ENCODE assay signal across 29 cellular contexts in the genomic region with DNA sequence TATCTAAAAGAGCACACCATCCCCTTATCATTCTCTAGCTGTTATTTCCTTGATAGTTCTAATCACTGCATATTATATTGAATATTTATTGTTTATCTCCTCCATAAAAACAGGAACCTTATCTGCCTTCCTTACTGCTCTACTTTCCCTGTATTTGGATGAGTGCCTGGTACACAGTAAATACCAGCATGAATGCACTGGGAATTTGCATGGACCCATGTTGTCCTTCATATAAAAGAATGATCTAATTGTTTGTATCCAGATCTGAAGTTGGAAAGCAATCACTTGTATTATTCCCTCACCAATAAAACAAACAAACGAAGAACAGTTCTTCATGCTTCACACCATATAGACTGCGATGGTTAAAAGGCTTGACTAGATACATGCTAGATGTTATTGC.
"Had no signal": no experiment of that assay in that cellular context is flagged by ENCODE, and none has a peak within 500 bp of the region (broad histone marks: within the 10 kb centered on the region; RNA-seq: fewer than 3 reads in every experiment).

No MANE protein-coding gene starts in this region.

- H3K27me3 ChIP-seq: adrenal gland, esophagus muscularis mucosa, foreskin keratinocyte, hepatocyte, pancreas, spleen, uterus had no signal

- H3K27ac ChIP-seq: adrenal gland, esophagus muscularis mucosa, foreskin keratinocyte, hepatocyte, pancreas, spleen, uterus, WERI-Rb-1 had no signal

- H3K9me3 Mint-ChIP-seq: activated naive CD4-positive, alpha-beta T cell treated with anti-CD3 and anti-CD28 coated beads for 36 hours; activated naive CD8-positive, alpha-beta T cell treated with anti-CD3 and anti-CD28 coated beads for 36 hours; activated T-helper 1 cell treated with anti-CD3 and anti-CD28 coated beads, Interleukin-12 subunit alpha, Interleukin-12 subunit beta, Interleukin-2, Interleukin-4 antibody, amounts not matched to agents 30 ng/mL and 10 ng/mL and 1 ng/mL, durations not matched to agents 14 hours and 24 hours and 36 hours; brain; dendritic cell treated with granulocyte-macrophage colony-stimulating factor and Interleukin-4, amounts not matched to agents 40 ng/mL and 50 ng/mL, for 4 days; nephron progenitor cell; type B pancreatic cell had no signal

- H2AFZ ChIP-seq: hepatocyte had no signal

- H3K36me3 ChIP-seq: adrenal gland, esophagus muscularis mucosa, pancreas, uterus, WERI-Rb-1 had no signal

- H3K4me2 ChIP-seq: hepatocyte had no signal

- DNase-seq: activated CD4-positive, alpha-beta T cell treated with anti-CD3 and anti-CD28 coated beads for 48 hours; activated CD4-positive, alpha-beta T cell treated with anti-CD3 and anti-CD28 coated beads, Interleukin-2, amount 50 U/mL, for 48 hours; activated CD8-positive, alpha-beta memory T cell treated with anti-CD3 and anti-CD28 coated beads for 24 hours; activated effector memory CD4-positive, alpha-beta T cell treated with anti-CD3 and anti-CD28 coated beads, Interleukin-2, amount 50 U/mL, for 16 hours; activated naive CD4-positive, alpha-beta T cell treated with anti-CD3 and anti-CD28 coated beads for 36 hours; activated naive CD8-positive, alpha-beta T cell treated with anti-CD3 and anti-CD28 coated beads for 36 hours; adrenal gland; aorta; effector CD4-positive, alpha-beta T cell; foreskin keratinocyte; islet precursor cell; left ventricle myocardium superior; nephron progenitor cell; pancreas; right cardiac atrium; spleen; stimulated activated CD4-positive, alpha-beta T cell treated with anti-CD3 and anti-CD28 coated beads, Interleukin-2, amount 100 ng/mL, for 48 hours; stimulated activated naive CD8-positive, alpha-beta T cell treated with anti-CD3 and anti-CD28 coated beads, Interleukin-15, Interleukin-2, amounts not matched to agents 100 U/mL and 50 U/mL, for 24 hours; T-helper 17 cell; T1000; uterus; WERI-Rb-1 had no signal

- H3K79me2 ChIP-seq: hepatocyte had no signal

- H3K4me3 ChIP-seq: adrenal gland, esophagus muscularis mucosa, hepatocyte, pancreas, spleen, uterus had no signal

- H3K9me3 ChIP-seq: esophagus muscularis mucosa, pancreas, spleen, uterus had no signal

- H3K4me3 Mint-ChIP-seq: activated naive CD4-positive, alpha-beta T cell treated with anti-CD3 and anti-CD28 coated beads for 36 hours; activated naive CD8-positive, alpha-beta T cell treated with anti-CD3 and anti-CD28 coated beads for 36 hours; activated T-helper 1 cell treated with anti-CD3 and anti-CD28 coated beads, Interleukin-12 subunit alpha, Interleukin-12 subunit beta, Interleukin-2, Interleukin-4 antibody, amounts not matched to agents 30 ng/mL and 10 ng/mL and 1 ng/mL, durations not matched to agents 14 hours and 24 hours and 36 hours; brain; dendritic cell treated with granulocyte-macrophage colony-stimulating factor and Interleukin-4, amounts not matched to agents 40 ng/mL and 50 ng/mL, for 4 days; nephron progenitor cell; T-helper 17 cell; type B pancreatic cell had no signal

- ATAC-seq: activated CD4-positive, CD25-positive, alpha-beta regulatory T cell treated with anti-CD3 and anti-CD28 coated beads, Interleukin-2, amount 50 U/mL, for 24 hours; foreskin keratinocyte; left ventricle myocardium superior; pancreas; right cardiac atrium; stimulated activated naive CD8-positive, alpha-beta T cell treated with anti-CD3 and anti-CD28 coated beads, Interleukin-15, Interleukin-2, amounts not matched to agents 100 U/mL and 50 U/mL, for 24 hours; T-helper 17 cell had no signal

- H3K27me3 Mint-ChIP-seq: activated naive CD8-positive, alpha-beta T cell treated with anti-CD3 and anti-CD28 coated beads for 36 hours; brain; dendritic cell treated with granulocyte-macrophage colony-stimulating factor and Interleukin-4, amounts not matched to agents 40 ng/mL and 50 ng/mL, for 4 days; T-helper 17 cell; type B pancreatic cell had no signal

- H3K27ac Mint-ChIP-seq: activated naive CD4-positive, alpha-beta T cell treated with anti-CD3 and anti-CD28 coated beads for 36 hours; activated naive CD8-positive, alpha-beta T cell treated with anti-CD3 and anti-CD28 coated beads for 36 hours; activated T-helper 1 cell treated with anti-CD3 and anti-CD28 coated beads, Interleukin-12 subunit alpha, Interleukin-12 subunit beta, Interleukin-2, Interleukin-4 antibody, amounts not matched to agents 30 ng/mL and 10 ng/mL and 1 ng/mL, durations not matched to agents 14 hours and 24 hours and 36 hours; brain; dendritic cell treated with granulocyte-macrophage colony-stimulating factor and Interleukin-4, amounts not matched to agents 40 ng/mL and 50 ng/mL, for 4 days; nephron progenitor cell; T-helper 17 cell; type B pancreatic cell had no signal

- H3K4me1 Mint-ChIP-seq: activated naive CD8-positive, alpha-beta T cell treated with anti-CD3 and anti-CD28 coated beads for 36 hours; brain; nephron progenitor cell had no signal

- H3K4me1 ChIP-seq: esophagus muscularis mucosa, foreskin keratinocyte, pancreas, spleen, uterus had no signal
